29 cellular contexts compared by ENCODE assay signal in genomic region chr18:79121746-79122474, GRCh38.
DNase-seq lines count a peak whose midpoint lies in the region; ATAC-seq and TF ChIP-seq lines count a peak whose summit lies in the region.
"Had no signal": no experiment of that assay in that cellular context is flagged by ENCODE, and none has a peak within 500 bp of the region (broad histone marks: within the 10 kb centered on the region; RNA-seq: fewer than 3 reads in every experiment).

No MANE protein-coding gene starts in this region.

- no peak overlapping the region for H3K27ac ChIP-seq in RWPE1
- H3K27ac ChIP-seq: adrenal gland, C4-2B, foreskin keratinocyte, SJCRH30, thoracic aorta had no signal

- TF ChIP-seq CTCF in AG10803 (conservative IDR thresholded peaks at IDR 0.05; ENCODE audit: low read length) (no peak), RWPE1 (conservative IDR thresholded peaks at IDR 0.05; ENCODE audit: low read depth) (no peak)

- DNase-seq in AG10803 (ENCODE audit: low read depth) (peak; percentile 42), HCEC 1CT (peak; percentile 16), astrocyte of the hippocampus (ENCODE audit: low read depth, low spot score) (peak; percentile 19), iris pigment epithelial cell (ENCODE audit: low read depth) (peak; percentile 70), NCI-H748 (lab: John Stamatoyannopoulos, UW; ENCODE audit: unreplicated experiment) (no peak), RWPE1 (ENCODE audit: low spot score) (no peak)
- DNase-seq in activated CD8-positive, alpha-beta memory T cell treated with anti-CD3 and anti-CD28 coated beads for 24 hours, result no peak
- DNase-seq: activated CD4-positive, alpha-beta T cell treated with anti-CD3 and anti-CD28 coated beads for 1 hour; activated naive CD4-positive, alpha-beta T cell; activated T-cell treated with anti-CD3 and anti-CD28 coated beads, Interleukin-2, amount 50 U/mL, for 1 hour; adrenal gland; foreskin keratinocyte; HFFc6; immature natural killer cell; left ventricle myocardium superior; midbrain; naive thymus-derived CD8-positive, alpha-beta T cell; NCI-H1436 treated with DMSO at 0.1 percent for 48 hours; NCI-H510A; NK-92 treated with Interleukin-12 subunit alpha and Interleukin-12 subunit beta, amount 100 ng/mL, for 24 hours; right cardiac atrium; SJCRH30; stimulated activated CD4-positive, alpha-beta T cell treated with anti-CD3 and anti-CD28 coated beads, Interleukin-4, amount 100 ng/mL, for 4 hours; stimulated activated naive CD4-positive, alpha-beta T cell; T-cell had no signal

- H3K4me3 ChIP-seq in AG10803 (ENCODE audit: low read length), result no peak overlapping the region
- H3K4me3 ChIP-seq: adrenal gland, SJCRH30, thoracic aorta had no signal

- no peak for ATAC-seq in GM21528 (IDR thresholded peaks at IDR 0.05; ENCODE audit: low FRiP score, unreplicated experiment)
- ATAC-seq: foreskin keratinocyte; left ventricle myocardium superior; naive thymus-derived CD8-positive, alpha-beta T cell; Panc1; right cardiac atrium; T-cell had no signal

- CTCF ChIA-PET in RWPE1 (lab: Yijun Ruan, JAX), result no interaction called here

- POLR2A ChIA-PET in RWPE1 (lab: Yijun Ruan, JAX; ENCODE audit: low non-redundant PET), result no interaction called here

Comparison
In these comparisons a context has a peak if more than half of its experiments do, and no peak if none do; other contexts are left out.
1. DNase-seq: peak in AG10803 (single experiment), HCEC 1CT (single experiment), astrocyte of the hippocampus (single experiment) and iris pigment epithelial cell (single experiment); none in NCI-H748 (single experiment), activated CD8-positive, alpha-beta memory T cell treated with anti-CD3 and anti-CD28 coated beads for 24 hours (single experiment) and RWPE1 (single experiment).